In the genomic region with DNA sequence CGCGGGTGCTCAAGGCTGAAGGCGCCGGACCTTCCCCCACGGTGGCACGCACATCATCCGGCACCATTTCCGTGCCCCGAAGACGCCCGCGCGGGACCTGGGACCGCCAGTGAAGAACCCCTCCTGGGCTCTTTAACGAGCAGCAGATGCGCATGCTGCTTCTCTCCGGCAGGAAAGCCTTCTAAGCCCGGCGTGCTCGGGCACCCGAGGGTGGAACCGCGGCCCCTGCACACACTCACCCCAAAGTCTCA, we compare ENCODE assay signal across 1 cellular context.
A peak's percentile ranks its signal among the peaks of the same experiment; 100 is the strongest.
TF ChIP-seq lines count a peak whose summit lies in the region.

No MANE protein-coding gene starts in this region.

TF ChIP-seq in HepG2, 621 proteins besides CTCF, POLR2A, EP300 and RAD21 (continued from another document and continues in another):
- TF ChIP-seq, protein P1, sequence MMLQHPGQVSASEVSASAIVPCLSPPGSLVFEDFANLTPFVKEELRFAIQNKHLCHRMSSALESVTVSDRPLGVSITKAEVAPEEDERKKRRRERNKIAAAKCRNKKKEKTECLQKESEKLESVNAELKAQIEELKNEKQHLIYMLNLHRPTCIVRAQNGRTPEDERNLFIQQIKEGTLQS (CRISPR knock-in tag; IDR thresholded peaks at IDR 0.05), result no peak
- TF ChIP-seq SALL1 (CRISPR knock-in tag; IDR thresholded peaks at IDR 0.05) (no peak), ZBTB1 (CRISPR knock-in tag; IDR thresholded peaks at IDR 0.05; ENCODE audit: borderline replicate concordance) (no peak), RBFOX2 (IDR thresholded peaks at IDR 0.05; ENCODE audit: low read depth, low read length) (peak; percentile 99), ZNF761 (CRISPR knock-in tag; conservative IDR thresholded peaks at IDR 0.05) (no peak), SNAI1 (CRISPR knock-in tag; IDR thresholded peaks at IDR 0.05; ENCODE audit: borderline replicate concordance) (no peak), ZNF678 (CRISPR knock-in tag; IDR thresholded peaks at IDR 0.05) (peak; percentile 14; the same call in 1 of the 2 replicates), ZNF205 (CRISPR knock-in tag; IDR thresholded peaks at IDR 0.05) (no peak), STAG1 (CRISPR knock-in tag; IDR thresholded peaks at IDR 0.05) (no peak), MXD4 (CRISPR knock-in tag; IDR thresholded peaks at IDR 0.05) (no peak), ZNF839 (CRISPR knock-in tag; IDR thresholded peaks at IDR 0.05; ENCODE audit: borderline replicate concordance) (no peak), MYC (CRISPR knock-in tag; IDR thresholded peaks at IDR 0.05; ENCODE audit: borderline replicate concordance) (no peak), ATRX (CRISPR knock-in tag; IDR thresholded peaks at IDR 0.05; ENCODE audit: borderline replicate concordance) (no peak), DNMT3B (CRISPR knock-in tag; conservative IDR thresholded peaks at IDR 0.05) (no peak), ATF1 (CRISPR knock-in tag; IDR thresholded peaks at IDR 0.05) (no peak), KAT2B (IDR thresholded peaks at IDR 0.05; ENCODE audit: borderline replicate concordance, low read depth, low read length) (no peak), CENPX (CRISPR knock-in tag; IDR thresholded peaks at IDR 0.05) (no peak), MED8 (CRISPR knock-in tag; IDR thresholded peaks at IDR 0.05; ENCODE audit: insufficient replicate concordance) (no peak), ZNF230 (CRISPR knock-in tag; IDR thresholded peaks at IDR 0.05) (no peak), MBNL3 (CRISPR knock-in tag; conservative IDR thresholded peaks at IDR 0.05) (no peak)
- TF ChIP-seq, protein P2, sequence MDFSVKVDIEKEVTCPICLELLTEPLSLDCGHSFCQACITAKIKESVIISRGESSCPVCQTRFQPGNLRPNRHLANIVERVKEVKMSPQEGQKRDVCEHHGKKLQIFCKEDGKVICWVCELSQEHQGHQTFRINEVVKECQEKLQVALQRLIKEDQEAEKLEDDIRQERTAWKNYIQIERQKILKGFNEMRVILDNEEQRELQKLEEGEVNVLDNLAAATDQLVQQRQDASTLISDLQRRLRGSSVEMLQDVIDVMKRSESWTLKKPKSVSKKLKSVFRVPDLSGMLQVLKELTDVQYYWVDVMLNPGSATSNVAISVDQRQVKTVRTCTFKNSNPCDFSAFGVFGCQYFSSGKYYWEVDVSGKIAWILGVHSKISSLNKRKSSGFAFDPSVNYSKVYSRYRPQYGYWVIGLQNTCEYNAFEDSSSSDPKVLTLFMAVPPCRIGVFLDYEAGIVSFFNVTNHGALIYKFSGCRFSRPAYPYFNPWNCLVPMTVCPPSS (IDR thresholded peaks at IDR 0.05), result no peak
- TF ChIP-seq, protein P3, sequence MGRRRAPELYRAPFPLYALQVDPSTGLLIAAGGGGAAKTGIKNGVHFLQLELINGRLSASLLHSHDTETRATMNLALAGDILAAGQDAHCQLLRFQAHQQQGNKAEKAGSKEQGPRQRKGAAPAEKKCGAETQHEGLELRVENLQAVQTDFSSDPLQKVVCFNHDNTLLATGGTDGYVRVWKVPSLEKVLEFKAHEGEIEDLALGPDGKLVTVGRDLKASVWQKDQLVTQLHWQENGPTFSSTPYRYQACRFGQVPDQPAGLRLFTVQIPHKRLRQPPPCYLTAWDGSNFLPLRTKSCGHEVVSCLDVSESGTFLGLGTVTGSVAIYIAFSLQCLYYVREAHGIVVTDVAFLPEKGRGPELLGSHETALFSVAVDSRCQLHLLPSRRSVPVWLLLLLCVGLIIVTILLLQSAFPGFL (CRISPR knock-in tag; IDR thresholded peaks at IDR 0.05), result no peak
- TF ChIP-seq, protein P4, sequence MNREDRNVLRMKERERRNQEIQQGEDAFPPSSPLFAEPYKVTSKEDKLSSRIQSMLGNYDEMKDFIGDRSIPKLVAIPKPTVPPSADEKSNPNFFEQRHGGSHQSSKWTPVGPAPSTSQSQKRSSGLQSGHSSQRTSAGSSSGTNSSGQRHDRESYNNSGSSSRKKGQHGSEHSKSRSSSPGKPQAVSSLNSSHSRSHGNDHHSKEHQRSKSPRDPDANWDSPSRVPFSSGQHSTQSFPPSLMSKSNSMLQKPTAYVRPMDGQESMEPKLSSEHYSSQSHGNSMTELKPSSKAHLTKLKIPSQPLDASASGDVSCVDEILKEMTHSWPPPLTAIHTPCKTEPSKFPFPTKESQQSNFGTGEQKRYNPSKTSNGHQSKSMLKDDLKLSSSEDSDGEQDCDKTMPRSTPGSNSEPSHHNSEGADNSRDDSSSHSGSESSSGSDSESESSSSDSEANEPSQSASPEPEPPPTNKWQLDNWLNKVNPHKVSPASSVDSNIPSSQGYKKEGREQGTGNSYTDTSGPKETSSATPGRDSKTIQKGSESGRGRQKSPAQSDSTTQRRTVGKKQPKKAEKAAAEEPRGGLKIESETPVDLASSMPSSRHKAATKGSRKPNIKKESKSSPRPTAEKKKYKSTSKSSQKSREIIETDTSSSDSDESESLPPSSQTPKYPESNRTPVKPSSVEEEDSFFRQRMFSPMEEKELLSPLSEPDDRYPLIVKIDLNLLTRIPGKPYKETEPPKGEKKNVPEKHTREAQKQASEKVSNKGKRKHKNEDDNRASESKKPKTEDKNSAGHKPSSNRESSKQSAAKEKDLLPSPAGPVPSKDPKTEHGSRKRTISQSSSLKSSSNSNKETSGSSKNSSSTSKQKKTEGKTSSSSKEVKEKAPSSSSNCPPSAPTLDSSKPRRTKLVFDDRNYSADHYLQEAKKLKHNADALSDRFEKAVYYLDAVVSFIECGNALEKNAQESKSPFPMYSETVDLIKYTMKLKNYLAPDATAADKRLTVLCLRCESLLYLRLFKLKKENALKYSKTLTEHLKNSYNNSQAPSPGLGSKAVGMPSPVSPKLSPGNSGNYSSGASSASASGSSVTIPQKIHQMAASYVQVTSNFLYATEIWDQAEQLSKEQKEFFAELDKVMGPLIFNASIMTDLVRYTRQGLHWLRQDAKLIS (CRISPR knock-in tag; IDR thresholded peaks at IDR 0.05), result peak; percentile 99
- TF ChIP-seq, protein P5, sequence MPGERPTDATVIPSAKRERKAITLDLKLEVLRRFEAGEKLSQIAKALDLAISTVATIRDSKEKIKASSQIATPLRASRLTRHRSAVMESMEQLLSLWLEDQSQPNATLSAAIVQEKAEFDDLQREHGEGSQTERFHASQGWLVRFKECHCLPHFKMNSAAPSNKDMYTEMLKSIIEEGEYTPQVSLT (CRISPR knock-in tag; IDR thresholded peaks at IDR 0.05; ENCODE audit: borderline replicate concordance, low read depth), result no peak
- TF ChIP-seq, protein P6, sequence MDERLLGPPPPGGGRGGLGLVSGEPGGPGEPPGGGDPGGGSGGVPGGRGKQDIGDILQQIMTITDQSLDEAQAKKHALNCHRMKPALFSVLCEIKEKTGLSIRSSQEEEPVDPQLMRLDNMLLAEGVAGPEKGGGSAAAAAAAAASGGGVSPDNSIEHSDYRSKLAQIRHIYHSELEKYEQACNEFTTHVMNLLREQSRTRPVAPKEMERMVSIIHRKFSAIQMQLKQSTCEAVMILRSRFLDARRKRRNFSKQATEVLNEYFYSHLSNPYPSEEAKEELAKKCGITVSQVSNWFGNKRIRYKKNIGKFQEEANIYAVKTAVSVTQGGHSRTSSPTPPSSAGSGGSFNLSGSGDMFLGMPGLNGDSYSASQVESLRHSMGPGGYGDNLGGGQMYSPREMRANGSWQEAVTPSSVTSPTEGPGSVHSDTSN (CRISPR knock-in tag; IDR thresholded peaks at IDR 0.05), result no peak
- TF ChIP-seq, protein P7, sequence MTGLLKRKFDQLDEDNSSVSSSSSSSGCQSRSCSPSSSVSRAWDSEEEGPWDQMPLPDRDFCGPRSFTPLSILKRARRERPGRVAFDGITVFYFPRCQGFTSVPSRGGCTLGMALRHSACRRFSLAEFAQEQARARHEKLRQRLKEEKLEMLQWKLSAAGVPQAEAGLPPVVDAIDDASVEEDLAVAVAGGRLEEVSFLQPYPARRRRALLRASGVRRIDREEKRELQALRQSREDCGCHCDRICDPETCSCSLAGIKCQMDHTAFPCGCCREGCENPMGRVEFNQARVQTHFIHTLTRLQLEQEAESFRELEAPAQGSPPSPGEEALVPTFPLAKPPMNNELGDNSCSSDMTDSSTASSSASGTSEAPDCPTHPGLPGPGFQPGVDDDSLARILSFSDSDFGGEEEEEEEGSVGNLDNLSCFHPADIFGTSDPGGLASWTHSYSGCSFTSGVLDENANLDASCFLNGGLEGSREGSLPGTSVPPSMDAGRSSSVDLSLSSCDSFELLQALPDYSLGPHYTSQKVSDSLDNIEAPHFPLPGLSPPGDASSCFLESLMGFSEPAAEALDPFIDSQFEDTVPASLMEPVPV (CRISPR knock-in tag; IDR thresholded peaks at IDR 0.05), result no peak; the same call in 1 of the 2 replicates
- TF ChIP-seq, protein P8, sequence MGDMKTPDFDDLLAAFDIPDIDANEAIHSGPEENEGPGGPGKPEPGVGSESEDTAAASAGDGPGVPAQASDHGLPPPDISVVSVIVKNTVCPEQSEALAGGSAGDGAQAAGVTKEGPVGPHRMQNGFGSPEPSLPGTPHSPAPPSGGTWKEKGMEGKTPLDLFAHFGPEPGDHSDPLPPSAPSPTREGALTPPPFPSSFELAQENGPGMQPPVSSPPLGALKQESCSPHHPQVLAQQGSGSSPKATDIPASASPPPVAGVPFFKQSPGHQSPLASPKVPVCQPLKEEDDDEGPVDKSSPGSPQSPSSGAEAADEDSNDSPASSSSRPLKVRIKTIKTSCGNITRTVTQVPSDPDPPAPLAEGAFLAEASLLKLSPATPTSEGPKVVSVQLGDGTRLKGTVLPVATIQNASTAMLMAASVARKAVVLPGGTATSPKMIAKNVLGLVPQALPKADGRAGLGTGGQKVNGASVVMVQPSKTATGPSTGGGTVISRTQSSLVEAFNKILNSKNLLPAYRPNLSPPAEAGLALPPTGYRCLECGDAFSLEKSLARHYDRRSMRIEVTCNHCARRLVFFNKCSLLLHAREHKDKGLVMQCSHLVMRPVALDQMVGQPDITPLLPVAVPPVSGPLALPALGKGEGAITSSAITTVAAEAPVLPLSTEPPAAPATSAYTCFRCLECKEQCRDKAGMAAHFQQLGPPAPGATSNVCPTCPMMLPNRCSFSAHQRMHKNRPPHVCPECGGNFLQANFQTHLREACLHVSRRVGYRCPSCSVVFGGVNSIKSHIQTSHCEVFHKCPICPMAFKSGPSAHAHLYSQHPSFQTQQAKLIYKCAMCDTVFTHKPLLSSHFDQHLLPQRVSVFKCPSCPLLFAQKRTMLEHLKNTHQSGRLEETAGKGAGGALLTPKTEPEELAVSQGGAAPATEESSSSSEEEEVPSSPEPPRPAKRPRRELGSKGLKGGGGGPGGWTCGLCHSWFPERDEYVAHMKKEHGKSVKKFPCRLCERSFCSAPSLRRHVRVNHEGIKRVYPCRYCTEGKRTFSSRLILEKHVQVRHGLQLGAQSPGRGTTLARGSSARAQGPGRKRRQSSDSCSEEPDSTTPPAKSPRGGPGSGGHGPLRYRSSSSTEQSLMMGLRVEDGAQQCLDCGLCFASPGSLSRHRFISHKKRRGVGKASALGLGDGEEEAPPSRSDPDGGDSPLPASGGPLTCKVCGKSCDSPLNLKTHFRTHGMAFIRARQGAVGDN (CRISPR knock-in tag; IDR thresholded peaks at IDR 0.05), result peak; percentile 8; the same call in 1 of the 2 replicates
- TF ChIP-seq, protein P9, sequence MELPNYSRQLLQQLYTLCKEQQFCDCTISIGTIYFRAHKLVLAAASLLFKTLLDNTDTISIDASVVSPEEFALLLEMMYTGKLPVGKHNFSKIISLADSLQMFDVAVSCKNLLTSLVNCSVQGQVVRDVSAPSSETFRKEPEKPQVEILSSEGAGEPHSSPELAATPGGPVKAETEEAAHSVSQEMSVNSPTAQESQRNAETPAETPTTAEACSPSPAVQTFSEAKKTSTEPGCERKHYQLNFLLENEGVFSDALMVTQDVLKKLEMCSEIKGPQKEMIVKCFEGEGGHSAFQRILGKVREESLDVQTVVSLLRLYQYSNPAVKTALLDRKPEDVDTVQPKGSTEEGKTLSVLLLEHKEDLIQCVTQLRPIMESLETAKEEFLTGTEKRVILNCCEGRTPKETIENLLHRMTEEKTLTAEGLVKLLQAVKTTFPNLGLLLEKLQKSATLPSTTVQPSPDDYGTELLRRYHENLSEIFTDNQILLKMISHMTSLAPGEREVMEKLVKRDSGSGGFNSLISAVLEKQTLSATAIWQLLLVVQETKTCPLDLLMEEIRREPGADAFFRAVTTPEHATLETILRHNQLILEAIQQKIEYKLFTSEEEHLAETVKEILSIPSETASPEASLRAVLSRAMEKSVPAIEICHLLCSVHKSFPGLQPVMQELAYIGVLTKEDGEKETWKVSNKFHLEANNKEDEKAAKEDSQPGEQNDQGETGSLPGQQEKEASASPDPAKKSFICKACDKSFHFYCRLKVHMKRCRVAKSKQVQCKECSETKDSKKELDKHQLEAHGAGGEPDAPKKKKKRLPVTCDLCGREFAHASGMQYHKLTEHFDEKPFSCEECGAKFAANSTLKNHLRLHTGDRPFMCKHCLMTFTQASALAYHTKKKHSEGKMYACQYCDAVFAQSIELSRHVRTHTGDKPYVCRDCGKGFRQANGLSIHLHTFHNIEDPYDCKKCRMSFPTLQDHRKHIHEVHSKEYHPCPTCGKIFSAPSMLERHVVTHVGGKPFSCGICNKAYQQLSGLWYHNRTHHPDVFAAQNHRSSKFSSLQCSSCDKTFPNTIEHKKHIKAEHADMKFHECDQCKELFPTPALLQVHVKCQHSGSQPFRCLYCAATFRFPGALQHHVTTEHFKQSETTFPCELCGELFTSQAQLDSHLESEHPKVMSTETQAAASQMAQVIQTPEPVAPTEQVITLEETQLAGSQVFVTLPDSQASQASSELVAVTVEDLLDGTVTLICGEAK (IDR thresholded peaks at IDR 0.05), result no peak
- TF ChIP-seq, protein P9 (CRISPR knock-in tag; IDR thresholded peaks at IDR 0.05), result no peak; the same call in 1 of the 2 replicates
